8 cellular contexts compared by ENCODE assay signal in genomic region chr5:132867046-132867451, GRCh38. TPM values are rescaled to one million over a fixed set of nuclear protein-coding genes. Genes with fewer than 3 reads are reported as not detected.
A peak's percentile ranks its signal among the peaks of the same experiment; 100 is the strongest.
DNase-seq lines count a peak whose midpoint lies in the region; ATAC-seq and TF ChIP-seq lines count a peak whose summit lies in the region.

No MANE protein-coding gene starts in this region.

- no peak for ATAC-seq in HG02840 (IDR thresholded peaks at IDR 0.05; ENCODE audit: low FRiP score, unreplicated experiment)

- H3K9ac ChIP-seq in endodermal cell (ENCODE audit: extremely low read depth, low read length, poor library complexity, severe bottlenecking): peak overlapping the region; percentile 95

- peaks cover 38% of the 10 kb centered on the region for H3K36me3 Mint-ChIP-seq in activated CD4-positive, alpha-beta T cell treated with anti-CD3 and anti-CD28 coated beads, Interleukin-2, amount 10 ng/mL, durations not matched to agents 24 days and 14 days (ENCODE audit: low read depth)
- H3K36me3 Mint-ChIP-seq in endodermal cell (ENCODE audit: low read depth): peaks cover 16% of the 10 kb centered on the region

- H3K4me1 Mint-ChIP-seq in activated CD4-positive, alpha-beta T cell treated with anti-CD3 and anti-CD28 coated beads, Interleukin-2, amount 10 ng/mL, durations not matched to agents 24 days and 14 days: peaks cover 24% of the 10 kb centered on the region
- peaks cover 26% of the 10 kb centered on the region for H3K4me1 Mint-ChIP-seq in endodermal cell

- TF ChIP-seq CTCF in NB4 (IDR thresholded peaks at IDR 0.05; ENCODE audit: low read depth, low read length) (no peak), endodermal cell (conservative IDR thresholded peaks at IDR 0.05) (no peak), ovary (IDR thresholded peaks at IDR 0.05) (no peak)

- H3K4me3 Mint-ChIP-seq in activated CD4-positive, alpha-beta T cell treated with anti-CD3 and anti-CD28 coated beads, Interleukin-2, amount 10 ng/mL, durations not matched to agents 24 days and 14 days: peak overlapping the region; percentile 95
- H3K4me3 Mint-ChIP-seq in endodermal cell: peak overlapping the region; percentile 92

- intact Hi-C loops in activated CD4-positive, alpha-beta T cell treated with anti-CD3 and anti-CD28 coated beads, Interleukin-2, amount 10 ng/mL, durations not matched to agents 24 days and 14 days (cut with micrococcal nuclease): loop anchor here (2.0 to 5.0 kb wide), 3 partner anchors 130 to 1070 kb away; partner anchors contain the start of genes FNIP1 and KIF3A
- intact Hi-C loops in ovary (cut with DNase I): loop anchor here in 1 of 4 donors (2.0 kb wide), 1 partner anchor 96 kb away; the partner anchor contains the start of gene AFF4

- H3K27ac ChIP-seq in endodermal cell (ENCODE audit: low read depth, low read length) (peak overlapping the region; percentile 91), ovary (peak overlapping the region; percentile 86 to 90)

- no peak for TF ChIP-seq EP300 in ovary (IDR thresholded peaks at IDR 0.05)

- H3K4me1 ChIP-seq in endodermal cell (ENCODE audit: control insufficient read depth, insufficient read depth, low read length): peaks cover 8% of the 10 kb centered on the region
- no peaks in the 10 kb centered on the region for H3K4me1 ChIP-seq in ovary (ENCODE audit: insufficient read depth)

- H3K27me3 Mint-ChIP-seq in activated CD4-positive, alpha-beta T cell treated with anti-CD3 and anti-CD28 coated beads, Interleukin-2, amount 10 ng/mL, durations not matched to agents 24 days and 14 days: peaks cover 5% of the 10 kb centered on the region
- H3K27me3 Mint-ChIP-seq in endodermal cell (ENCODE audit: insufficient read depth): peaks cover under 1% of the 10 kb centered on the region

- H3K4me3 ChIP-seq in NB4 (ENCODE audit: low read depth, low read length): peak overlapping the region; percentile 94
- H3K4me3 ChIP-seq in endodermal cell (ENCODE audit: low read length): peak overlapping the region; percentile 91
- H3K4me3 ChIP-seq in ovary: peak overlapping the region; percentile 91

- H3K27ac Mint-ChIP-seq in activated CD4-positive, alpha-beta T cell treated with anti-CD3 and anti-CD28 coated beads, Interleukin-2, amount 10 ng/mL, durations not matched to agents 24 days and 14 days: peak overlapping the region; percentile 99
- peak overlapping the region; percentile 99 for H3K27ac Mint-ChIP-seq in endodermal cell

- H3K36me3 ChIP-seq in endodermal cell (ENCODE audit: control insufficient read depth, insufficient read depth, low read length): peaks cover 39% of the 10 kb centered on the region
- no peaks in the 10 kb centered on the region for H3K36me3 ChIP-seq in ovary

- H3K9me3 ChIP-seq in endodermal cell (ENCODE audit: control insufficient read depth, low read length) (no peaks in the 10 kb centered on the region), ovary (no peaks in the 10 kb centered on the region)

- H3K27me3 ChIP-seq in endodermal cell (ENCODE audit: control insufficient read depth, insufficient read depth, low read length, poor library complexity, severe bottlenecking) (peaks cover 8% of the 10 kb centered on the region), ovary (no peaks in the 10 kb centered on the region)

- no peak for DNase-seq in activated CD4-positive, alpha-beta T cell treated with anti-CD3 and anti-CD28 coated beads, Interleukin-2, amount 10 ng/mL, durations not matched to agents 24 days and 14 days
- DNase-seq in activated CD4-positive, alpha-beta T cell treated with anti-CD3 and anti-CD28 coated beads, Interleukin-2, amount 50 U/mL, for 48 hours: no peak
- DNase-seq in NB4 (ENCODE audit: low read depth): no peak
- no peak for DNase-seq in endodermal cell
- no peak for DNase-seq in ovary
- DNase-seq in GOT3 (lab: John Stamatoyannopoulos, UW): no peak
- no peak for DNase-seq in AG20443 (ENCODE audit: low spot score)

- no peaks in the 10 kb centered on the region for H3K9me3 Mint-ChIP-seq in activated CD4-positive, alpha-beta T cell treated with anti-CD3 and anti-CD28 coated beads, Interleukin-2, amount 10 ng/mL, durations not matched to agents 24 days and 14 days
- no peaks in the 10 kb centered on the region for H3K9me3 Mint-ChIP-seq in endodermal cell

- TF ChIP-seq POLR2A in NB4 (IDR thresholded peaks at IDR 0.05; ENCODE audit: extremely low read depth, insufficient read length): no peak
- no peak for TF ChIP-seq POLR2A in ovary (IDR thresholded peaks at IDR 0.05)

- WGBS in endodermal cell (ENCODE audit: insufficient coverage in 1 of 2, insufficient read length in 1 of 2), 2 experiments: 0 to 1% methylated on average over 2 to 13 of the region's 13 CpGs
- 1 to 3% (median 2%) methylated on average over 13 of the region's 13 CpGs for WGBS in ovary, 3 donors

RNA-seq across cellular contexts. Expression of gene UQCRQ, which starts 0.6 kb away (rescaled TPM):
- total RNA-seq in activated CD4-positive, alpha-beta T cell treated with anti-CD3 and anti-CD28 coated beads, Interleukin-2, amount 10 ng/mL, durations not matched to agents 24 days and 14 days: 454 and 464 TPM in 2 replicates
- 100 to 1,000 TPM; 261 to 286 TPM for total RNA-seq in endodermal cell
- polyA plus RNA-seq in endodermal cell (2013, experiment 1 of 2): 271 TPM
- 294 TPM for polyA plus RNA-seq in endodermal cell (2013, experiment 2 of 2)
- 100 to 1,000 TPM in 6 of 7 donors, 10 to 100 TPM in 1; 91.4 to 231 (median 222) TPM for total RNA-seq in ovary
- 100 to 1,000 TPM; 136 to 220 TPM for polyA plus RNA-seq in ovary

RNA-seq across cellular contexts. Expression of gene GDF9, which starts 0.8 kb away (rescaled TPM):
- 0.30 and 0.45 TPM in 2 replicates for total RNA-seq in activated CD4-positive, alpha-beta T cell treated with anti-CD3 and anti-CD28 coated beads, Interleukin-2, amount 10 ng/mL, durations not matched to agents 24 days and 14 days
- total RNA-seq in endodermal cell: under 1 TPM; 0.26 to 0.33 TPM
- 0.57 TPM for polyA plus RNA-seq in endodermal cell (2013, experiment 1 of 2)
- polyA plus RNA-seq in endodermal cell (2013, experiment 2 of 2): 0.33 TPM
- under 1 TPM in 5 of 7 donors, not detected in 2; 0.20 to 0.31 (median 0.27) TPM for total RNA-seq in ovary
- under 1 TPM; 0.60 to 0.93 TPM for polyA plus RNA-seq in ovary

RNA-seq across cellular contexts. Expression of gene LEAP2, which starts 6.4 kb away (rescaled TPM):
- 4.7 and 6.0 TPM in 2 replicates for total RNA-seq in activated CD4-positive, alpha-beta T cell treated with anti-CD3 and anti-CD28 coated beads, Interleukin-2, amount 10 ng/mL, durations not matched to agents 24 days and 14 days
- total RNA-seq in endodermal cell: under 1 TPM; 0.92 to 0.95 TPM
- 1.9 TPM for polyA plus RNA-seq in endodermal cell (2013, experiment 1 of 2)
- polyA plus RNA-seq in endodermal cell (2013, experiment 2 of 2): 0.91 TPM
- 1 to 10 TPM; 1.0 to 2.2 (median 1.3) TPM for total RNA-seq in ovary
- polyA plus RNA-seq in ovary: 1 to 10 TPM in 1 of 2 donors, under 1 TPM in 1; 0.64 to 1.3 TPM

RNA-seq across cellular contexts. Expression of gene SHROOM1, which starts 36.6 kb away (rescaled TPM):
- 5.3 and 7.4 TPM in 2 replicates for total RNA-seq in activated CD4-positive, alpha-beta T cell treated with anti-CD3 and anti-CD28 coated beads, Interleukin-2, amount 10 ng/mL, durations not matched to agents 24 days and 14 days
- 10 to 100 TPM in 1 of 2 donors, 1 to 10 TPM in 1; 6.6 to 14.4 TPM for total RNA-seq in endodermal cell
- polyA plus RNA-seq in endodermal cell (2013, experiment 1 of 2): 2.1 TPM
- 0.91 TPM for polyA plus RNA-seq in endodermal cell (2013, experiment 2 of 2)
- 10 to 100 TPM in 3 of 7 donors, 1 to 10 TPM in 4; 3.8 to 22.4 (median 8.9) TPM for total RNA-seq in ovary
- 1 to 10 TPM; 4.1 to 5.9 TPM for polyA plus RNA-seq in ovary

RNA-seq across cellular contexts. Expression of gene SOWAHA, which starts 53.9 kb away (rescaled TPM):
- 0.59 and 0.65 TPM in 2 replicates for total RNA-seq in activated CD4-positive, alpha-beta T cell treated with anti-CD3 and anti-CD28 coated beads, Interleukin-2, amount 10 ng/mL, durations not matched to agents 24 days and 14 days
- under 1 TPM in 1 of 2 donors, not detected in 1; 0.13 TPM for total RNA-seq in endodermal cell
- not detected for polyA plus RNA-seq in endodermal cell (2013, experiment 1 of 2)
- not detected for polyA plus RNA-seq in endodermal cell (2013, experiment 2 of 2)
- total RNA-seq in ovary: 1 to 10 TPM in 1 of 7 donors, under 1 TPM in 5, not detected in 1; 0.23 to 2.2 (median 0.64) TPM
- polyA plus RNA-seq in ovary: under 1 TPM; 0.05 to 0.07 TPM
